Comparison of ENCODE assay signal across 20 cellular contexts in genomic region chr13:26568132-26568815, GRCh38. TPM values are rescaled to one million over a fixed set of nuclear protein-coding genes. Genes with fewer than 3 reads are reported as not detected.
"Had no signal": no experiment of that assay in that cellular context is flagged by ENCODE, and none has a peak within 500 bp of the region (broad histone marks: within the 10 kb centered on the region; RNA-seq: fewer than 3 reads in every experiment).

No MANE protein-coding gene starts in this region.

- H3K4me1 Mint-ChIP-seq: immature natural killer cell; naive thymus-derived CD8-positive, alpha-beta T cell had no signal

- ATAC-seq: gastroesophageal sphincter; left cardiac atrium; left ventricle myocardium superior; naive thymus-derived CD8-positive, alpha-beta T cell; stimulated activated naive CD8-positive, alpha-beta T cell treated with anti-CD3 and anti-CD28 coated beads, Interleukin-15, Interleukin-2, amounts not matched to agents 100 U/mL and 50 U/mL, for 24 hours had no signal

- DNase-seq: colonic mucosa; dermis blood vessel endothelial cell; esophagus squamous epithelium; foreskin fibroblast; glutamatergic neuron; immature natural killer cell; left cardiac atrium; left ventricle myocardium superior; mammary epithelial cell; naive thymus-derived CD8-positive, alpha-beta T cell; posterior cingulate gyrus; sigmoid colon; small intestine; stimulated activated CD4-positive, alpha-beta T cell treated with anti-CD3 and anti-CD28 coated beads, Interleukin-12 subunit alpha, Interleukin-12 subunit beta, amount 100 ng/mL, for 4 hours; stimulated activated CD4-positive, alpha-beta T cell treated with anti-CD3 and anti-CD28 coated beads, Interleukin-2, amount 100 ng/mL, for 48 hours; stimulated activated naive CD8-positive, alpha-beta T cell treated with anti-CD3 and anti-CD28 coated beads, Interleukin-15, Interleukin-2, amounts not matched to agents 100 U/mL and 50 U/mL, for 24 hours had no signal

- H3K9me3 ChIP-seq: colonic mucosa, esophagus squamous epithelium, gastroesophageal sphincter, neutrophil, sigmoid colon, tibial nerve had no signal

- H3K36me3 ChIP-seq: colonic mucosa, esophagus squamous epithelium, gastroesophageal sphincter, neutrophil, sigmoid colon, tibial nerve had no signal

- H3K4me3 ChIP-seq: colonic mucosa, esophagus squamous epithelium, gastroesophageal sphincter, sigmoid colon, tibial nerve had no signal

- H3K27ac ChIP-seq: colonic mucosa, esophagus squamous epithelium, gastroesophageal sphincter, neutrophil, sigmoid colon, tibial nerve had no signal

- H3K27me3 ChIP-seq: colonic mucosa, esophagus squamous epithelium, gastroesophageal sphincter, neutrophil, sigmoid colon, tibial nerve had no signal

- H3K36me3 Mint-ChIP-seq: immature natural killer cell; naive thymus-derived CD8-positive, alpha-beta T cell had no signal

- H3K4me1 ChIP-seq: colonic mucosa, esophagus squamous epithelium, gastroesophageal sphincter, sigmoid colon had no signal

- H3K4me3 Mint-ChIP-seq: immature natural killer cell; naive thymus-derived CD8-positive, alpha-beta T cell had no signal

- H3K27ac Mint-ChIP-seq: immature natural killer cell had no signal

- FAIRE-seq: keratinocyte, small intestine had no signal

RNA-seq across cellular contexts. Expression of gene WASF3, which starts 10.8 kb away (rescaled TPM):
- polyA plus RNA-seq: naive thymus-derived CD8-positive, alpha-beta T cell had no signal
